Comparison of ENCODE assay signal across 12 cellular contexts in genomic region chr2:33763671-33764310, GRCh38.
"Had no signal": no experiment of that assay in that cellular context is flagged by ENCODE, and none has a peak within 500 bp of the region (broad histone marks: within the 10 kb centered on the region; RNA-seq: fewer than 3 reads in every experiment).

No MANE protein-coding gene starts in this region.

- H3K36me3 Mint-ChIP-seq: activated naive CD8-positive, alpha-beta T cell treated with anti-CD3 and anti-CD28 coated beads for 36 hours; brain had no signal

- H3K27me3 Mint-ChIP-seq: brain; central memory CD8-positive, alpha-beta T cell; effector memory CD8-positive, alpha-beta T cell had no signal

- DNase-seq: activated CD4-positive, alpha-beta T cell treated with anti-CD3 and anti-CD28 coated beads, Interleukin-2, amount 50 U/mL, for 1 hour; activated naive CD8-positive, alpha-beta T cell treated with anti-CD3 and anti-CD28 coated beads for 36 hours; effector memory CD8-positive, alpha-beta T cell; mammary epithelial cell; naive B cell; stimulated activated CD4-positive, alpha-beta T cell treated with anti-CD3 and anti-CD28 coated beads, Interleukin-2, amount 100 ng/mL, for 24 hours; T1000 had no signal

- ATAC-seq: activated CD4-positive, CD25-positive, alpha-beta regulatory T cell treated with anti-CD3 and anti-CD28 coated beads, Interleukin-2, amount 50 U/mL, for 24 hours; effector memory CD8-positive, alpha-beta T cell had no signal

- H3K27ac Mint-ChIP-seq: activated naive CD8-positive, alpha-beta T cell treated with anti-CD3 and anti-CD28 coated beads for 36 hours; activated T-helper 1 cell treated with anti-CD3 and anti-CD28 coated beads, Interleukin-12 subunit alpha, Interleukin-12 subunit beta, Interleukin-2, Interleukin-4 antibody, amounts not matched to agents 30 ng/mL and 10 ng/mL and 1 ng/mL, durations not matched to agents 14 hours and 24 hours and 36 hours; effector memory CD8-positive, alpha-beta T cell; naive B cell had no signal

- H3K4me1 Mint-ChIP-seq: activated naive CD8-positive, alpha-beta T cell treated with anti-CD3 and anti-CD28 coated beads for 36 hours; central memory CD8-positive, alpha-beta T cell; naive B cell had no signal

- H3K4me3 Mint-ChIP-seq: activated naive CD8-positive, alpha-beta T cell treated with anti-CD3 and anti-CD28 coated beads for 36 hours; activated T-helper 1 cell treated with anti-CD3 and anti-CD28 coated beads, Interleukin-12 subunit alpha, Interleukin-12 subunit beta, Interleukin-2, Interleukin-4 antibody, amounts not matched to agents 30 ng/mL and 10 ng/mL and 1 ng/mL, durations not matched to agents 14 hours and 24 hours and 36 hours; central memory CD8-positive, alpha-beta T cell; effector memory CD8-positive, alpha-beta T cell; naive B cell had no signal

- H3K4me3 ChIP-seq: thoracic aorta had no signal
